In the genomic region with DNA sequence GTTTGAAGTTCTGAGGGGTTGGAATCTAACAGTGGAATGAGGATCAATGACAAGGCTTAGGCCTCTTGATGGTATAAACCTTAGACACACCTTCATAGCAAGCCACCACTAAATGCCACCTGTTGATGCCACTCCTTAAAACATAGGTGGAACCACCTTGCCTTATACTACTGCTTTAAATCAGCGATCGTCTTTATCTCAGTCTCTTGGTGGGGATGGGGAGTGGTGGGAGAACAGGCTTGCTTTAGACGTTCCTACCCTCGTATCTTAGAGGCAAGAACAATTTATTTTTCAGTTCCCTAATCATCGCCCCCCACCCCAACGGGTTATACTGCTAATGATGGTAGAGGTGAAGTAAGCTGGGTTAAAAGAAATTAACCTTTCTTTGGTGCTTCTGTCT, we compare ENCODE assay signal across 9 cellular contexts. TPM values are rescaled to one million over a fixed set of nuclear protein-coding genes. Genes with fewer than 3 reads are reported as not detected.
A peak's percentile ranks its signal among the peaks of the same experiment; 100 is the strongest.
DNase-seq lines count a peak whose midpoint lies in the region; ATAC-seq and TF ChIP-seq lines count a peak whose summit lies in the region.
"Had no signal": no experiment of that assay in that cellular context is flagged by ENCODE, and none has a peak within 500 bp of the region (broad histone marks: within the 10 kb centered on the region; RNA-seq: fewer than 3 reads in every experiment).

No MANE protein-coding gene starts in this region.

- peaks cover 13% of the 10 kb centered on the region for H3K36me3 Mint-ChIP-seq in activated naive CD4-positive, alpha-beta T cell treated with anti-CD3 and anti-CD28 coated beads, Interleukin-2, amount 10 ng/mL, durations not matched to agents 7 days and 5 days
- peaks cover 14% of the 10 kb centered on the region for H3K36me3 Mint-ChIP-seq in memory B cell
- peaks cover 10% of the 10 kb centered on the region for H3K36me3 Mint-ChIP-seq in type B pancreatic cell

- no peak for DNase-seq in activated naive CD4-positive, alpha-beta T cell treated with anti-CD3 and anti-CD28 coated beads, Interleukin-2, amount 10 ng/mL, durations not matched to agents 7 days and 5 days
- no peak for DNase-seq in activated naive CD4-positive, alpha-beta T cell (lab: John Stamatoyannopoulos, UW)
- DNase-seq in ascending aorta (ENCODE audit: low spot score in 2 of 2), result no peak
- DNase-seq in memory B cell (ENCODE audit: low spot score in 2 of 2), result no peak
- no peak for DNase-seq in type B pancreatic cell (ENCODE audit: extremely low spot score, unreplicated experiment)
- no peak for DNase-seq in NCI-H774 (lab: John Stamatoyannopoulos, UW)
- no peak for DNase-seq in activated CD4-positive, alpha-beta T cell treated with anti-CD3 and anti-CD28 coated beads, Interleukin-2, amount 50 U/mL, for 48 hours
- DNase-seq: NCI-H2029 treated with DMSO at 0.1 percent for 48 hours had no signal

- H3K4me3 Mint-ChIP-seq in activated naive CD4-positive, alpha-beta T cell treated with anti-CD3 and anti-CD28 coated beads, Interleukin-2, amount 10 ng/mL, durations not matched to agents 7 days and 5 days, result peak overlapping the region; percentile 86
- H3K4me3 Mint-ChIP-seq in memory B cell (peak overlapping the region; percentile 97), type B pancreatic cell (peak overlapping the region; percentile 98)

- no peak for TF ChIP-seq CTCF in ascending aorta (IDR thresholded peaks at IDR 0.05)
- TF ChIP-seq CTCF in type B pancreatic cell (conservative IDR thresholded peaks at IDR 0.05), result no peak

- no peaks in the 10 kb centered on the region for H3K27me3 ChIP-seq in ascending aorta

- H3K36me3 ChIP-seq in ascending aorta, result no peaks in the 10 kb centered on the region

- peak overlapping the region; percentile 94 to 98 for H3K27ac ChIP-seq in ascending aorta

- H3K27ac Mint-ChIP-seq in activated naive CD4-positive, alpha-beta T cell treated with anti-CD3 and anti-CD28 coated beads, Interleukin-2, amount 10 ng/mL, durations not matched to agents 7 days and 5 days, result peak overlapping the region; percentile 99
- H3K27ac Mint-ChIP-seq in memory B cell (peak overlapping the region; percentile 99), type B pancreatic cell (peak overlapping the region; percentile 99)

- H3K27me3 Mint-ChIP-seq in activated naive CD4-positive, alpha-beta T cell treated with anti-CD3 and anti-CD28 coated beads, Interleukin-2, amount 10 ng/mL, durations not matched to agents 7 days and 5 days, result no peaks in the 10 kb centered on the region
- H3K27me3 Mint-ChIP-seq in memory B cell (no peaks in the 10 kb centered on the region), type B pancreatic cell (no peaks in the 10 kb centered on the region)

- peaks cover 64% of the 10 kb centered on the region for H3K4me1 Mint-ChIP-seq in activated naive CD4-positive, alpha-beta T cell treated with anti-CD3 and anti-CD28 coated beads, Interleukin-2, amount 10 ng/mL, durations not matched to agents 7 days and 5 days
- H3K4me1 Mint-ChIP-seq in memory B cell, result peaks cover 50% of the 10 kb centered on the region
- peaks cover 59% of the 10 kb centered on the region for H3K4me1 Mint-ChIP-seq in type B pancreatic cell (ENCODE audit: unreplicated experiment)

- intact Hi-C loops in ascending aorta (cut with DNase I), result loop anchor here (5.0 to 10.0 kb wide), 5 partner anchors 42 to 1070 kb away; a partner anchor contains a TSS

- CTCF ChIA-PET in activated naive CD4-positive, alpha-beta T cell treated with anti-CD3 and anti-CD28 coated beads, Interleukin-2, amount 10 ng/mL, durations not matched to agents 7 days and 5 days (lab: Charles Lee), result no interaction called here

- no peaks in the 10 kb centered on the region for H3K9me3 ChIP-seq in ascending aorta

- peaks cover 7 to 26% of the 10 kb centered on the region in 2 donors for H3K4me1 ChIP-seq in ascending aorta

- ATAC-seq in memory B cell (ENCODE audit: low read depth), result no peak
- ATAC-seq in GM19023 (IDR thresholded peaks at IDR 0.05; ENCODE audit: unreplicated experiment), result no peak

- no peaks in the 10 kb centered on the region for H3K9me3 Mint-ChIP-seq in activated naive CD4-positive, alpha-beta T cell treated with anti-CD3 and anti-CD28 coated beads, Interleukin-2, amount 10 ng/mL, durations not matched to agents 7 days and 5 days
- H3K9me3 Mint-ChIP-seq in memory B cell, result no peaks in the 10 kb centered on the region
- H3K9me3 Mint-ChIP-seq in type B pancreatic cell, result no peaks in the 10 kb centered on the region

- H3K4me3 ChIP-seq in ascending aorta, result peak overlapping the region; percentile 92 to 93

RNA-seq across cellular contexts. Expression of a gene that starts 1.3 kb away (rescaled TPM):
- total RNA-seq in ascending aorta (4.5 TPM), type B pancreatic cell (ENCODE audit: low replicate concordance) (7.8 and 9.0 TPM in 2 replicates)
